In the genomic region with DNA sequence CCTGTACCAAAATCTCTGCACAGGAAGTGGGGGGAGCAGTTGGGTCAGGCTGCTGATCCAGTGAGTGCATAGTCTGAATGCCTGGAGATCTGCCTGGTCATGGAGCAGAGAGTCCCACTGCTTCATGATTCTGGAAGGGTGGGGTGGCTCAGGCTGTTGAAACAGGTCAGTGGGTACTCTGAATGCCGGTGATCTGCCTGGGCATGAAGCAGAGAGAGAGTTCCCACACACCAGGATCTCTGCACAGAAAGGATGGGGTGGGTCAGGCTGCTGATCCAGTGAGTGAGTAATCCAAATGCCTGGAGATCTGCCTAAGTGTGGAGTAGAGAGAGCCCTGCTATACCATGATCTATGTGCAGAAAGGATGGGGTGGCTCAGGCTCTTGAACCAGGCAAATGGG, we compare ENCODE assay signal across 27 cellular contexts. TPM values are rescaled to one million over a fixed set of nuclear protein-coding genes. Genes with fewer than 3 reads are reported as not detected.
DNase-seq lines count a peak whose midpoint lies in the region; ATAC-seq and TF ChIP-seq lines count a peak whose summit lies in the region.
"Had no signal": no experiment of that assay in that cellular context is flagged by ENCODE, and none has a peak within 500 bp of the region (broad histone marks: within the 10 kb centered on the region; RNA-seq: fewer than 3 reads in every experiment).

No MANE protein-coding gene starts in this region.

- DNase-seq in A172 (ENCODE audit: low spot score) (peak; percentile 4), HT1080 (ENCODE audit: low read depth) (peak; percentile 41), epithelial cell of esophagus (ENCODE audit: low read depth) (peak; percentile 99), fibroblast of mammary gland (ENCODE audit: low read depth) (peak; percentile 10), endodermal cell (no peak), Ammon's horn (ENCODE audit: low spot score) (no peak), occipital lobe (lab: John Stamatoyannopoulos, UW) (no peak)
- DNase-seq: 8988T; CD4-positive, alpha-beta T cell; GOT3; HCEC 1CT; Karpas-422; MG63; NCI-H1105 treated with DMSO at 0.1 percent for 48 hours; NCI-H2029; NCI-H446; NCI-H524 treated with DMSO at 0.1 percent for 48 hours; NCI-H774; PC-3; Right ventricle myocardium superior had no signal

- no peak overlapping the region for H3K27ac ChIP-seq in endodermal cell (ENCODE audit: low read depth, low read length)
- H3K27ac ChIP-seq: BLaER1 treated with 17β-estradiol and CSF1 and Interleukin-3, amounts not matched to agents 10 nM and 100 nM; HL-60; SJSA1 had no signal

- no peaks in the 10 kb centered on the region for H3K27me3 ChIP-seq in endodermal cell (ENCODE audit: control insufficient read depth, insufficient read depth, low read length, poor library complexity, severe bottlenecking)
- H3K27me3 ChIP-seq: BLaER1 treated with 17β-estradiol and CSF1 and Interleukin-3, amounts not matched to agents 10 nM and 100 nM; MG63; SJSA1 had no signal

- no peaks in the 10 kb centered on the region for H3K4me1 ChIP-seq in endodermal cell (ENCODE audit: control insufficient read depth, insufficient read depth, low read length)
- H3K4me1 ChIP-seq: BLaER1 treated with 17β-estradiol and CSF1 and Interleukin-3, amounts not matched to agents 10 nM and 100 nM; SJSA1 had no signal

- peaks cover 7% of the 10 kb centered on the region for H3K36me3 Mint-ChIP-seq in endodermal cell (ENCODE audit: low read depth)

- no peak for ATAC-seq in HG02623 (IDR thresholded peaks at IDR 0.05; ENCODE audit: unreplicated experiment)
- ATAC-seq: HepG2, PC-3 had no signal

- H3K9me3 Mint-ChIP-seq in endodermal cell = peaks cover 48% of the 10 kb centered on the region

- TF ChIP-seq CTCF in epithelial cell of esophagus (IDR thresholded peaks at IDR 0.05; ENCODE audit: insufficient read depth, low read depth, low read length, missing control alignments) (no peak), fibroblast of mammary gland (conservative IDR thresholded peaks at IDR 0.05; ENCODE audit: control insufficient read depth, insufficient read depth, low read depth, low read length) (no peak), endodermal cell (conservative IDR thresholded peaks at IDR 0.05) (no peak)

- H3K36me3 ChIP-seq in endodermal cell (ENCODE audit: control insufficient read depth, insufficient read depth, low read length) = no peaks in the 10 kb centered on the region
- H3K36me3 ChIP-seq: BLaER1 treated with 17β-estradiol and CSF1 and Interleukin-3, amounts not matched to agents 10 nM and 100 nM; MG63; SJSA1 had no signal

- no peak overlapping the region for H3K4me3 ChIP-seq in epithelial cell of esophagus (ENCODE audit: low read length)
- no peak overlapping the region for H3K4me3 ChIP-seq in fibroblast of mammary gland (ENCODE audit: control insufficient read depth, low read depth, low read length)
- H3K4me3 ChIP-seq in endodermal cell (ENCODE audit: low read length) = no peak overlapping the region
- H3K4me3 ChIP-seq: BLaER1 treated with 17β-estradiol and CSF1 and Interleukin-3, amounts not matched to agents 10 nM and 100 nM; MG63; SJSA1 had no signal

- H3K9me3 ChIP-seq in endodermal cell (ENCODE audit: control insufficient read depth, low read length) = peaks cover 40% of the 10 kb centered on the region

- peaks cover 9% of the 10 kb centered on the region for H3K4me1 Mint-ChIP-seq in endodermal cell

- H3K9ac ChIP-seq in endodermal cell (ENCODE audit: extremely low read depth, low read length, poor library complexity, severe bottlenecking) = no peak overlapping the region
- H3K9ac ChIP-seq: BLaER1 treated with 17β-estradiol and CSF1 and Interleukin-3, amounts not matched to agents 10 nM and 100 nM had no signal

- WGBS in endodermal cell (ENCODE audit: insufficient coverage in 1 of 2, insufficient read length in 1 of 2), 2 experiments = 94% methylated on average over 1 of the region's 1 CpG; no CpG with 5 or more reads in 1 of the 2 experiments

- no peaks in the 10 kb centered on the region for H3K27me3 Mint-ChIP-seq in endodermal cell (ENCODE audit: insufficient read depth)
- H3K27me3 Mint-ChIP-seq: CD4-positive, alpha-beta T cell had no signal

- H3K4me3 Mint-ChIP-seq in endodermal cell = no peak overlapping the region
- H3K4me3 Mint-ChIP-seq: CD4-positive, alpha-beta T cell had no signal

- no peak overlapping the region for H3K27ac Mint-ChIP-seq in endodermal cell
- H3K27ac Mint-ChIP-seq: CD4-positive, alpha-beta T cell had no signal

RNA-seq across cellular contexts. Expression of a gene that starts 16.1 kb away (rescaled TPM):
- total RNA-seq in A172 (2014; rRNA removed; shearing (Covaris generic)) = not detected in 2 replicates
- total RNA-seq in HT1080 (2014; rRNA removed; shearing (Covaris generic)) = not detected in 2 replicates
- polyA plus RNA-seq in HT1080 (2015; cell fraction: cytosol; rRNA removed) = not detected in 2 replicates
- polyA plus RNA-seq in HT1080 (2015; cell fraction: nucleus; rRNA removed) = not detected in 2 replicates
- total RNA-seq in endodermal cell = not detected
- not detected for polyA plus RNA-seq in endodermal cell (2013, experiment 1 of 2)
- not detected for polyA plus RNA-seq in endodermal cell (2013, experiment 2 of 2)
- not detected for total RNA-seq in occipital lobe
- total RNA-seq: HepG2, HT-29, PC-3, Right ventricle myocardium superior, SJSA1 had no signal
- polyA plus RNA-seq: AG04450, HepG2 had no signal

Comparison
In these comparisons a context has a peak if more than half of its experiments do, and no peak if none do; other contexts are left out.
1. DNase-seq: peak in A172 (single experiment), HT1080 (single experiment), epithelial cell of esophagus (single experiment) and fibroblast of mammary gland (single experiment); none in endodermal cell (single experiment), Ammon's horn (single experiment) and occipital lobe (single experiment).